ENCODE assay signal across 21 cellular contexts in genomic region chr6:83126807-83127206, GRCh38.
"Had no signal": no experiment of that assay in that cellular context is flagged by ENCODE, and none has a peak within 500 bp of the region (broad histone marks: within the 10 kb centered on the region; RNA-seq: fewer than 3 reads in every experiment).

No MANE protein-coding gene starts in this region.

- H3K4me1 Mint-ChIP-seq: activated CD4-positive, alpha-beta T cell treated with anti-CD3 and anti-CD28 coated beads for 36 hours; natural killer cell had no signal

- DNase-seq: activated CD4-positive, alpha-beta T cell treated with anti-CD3 and anti-CD28 coated beads for 36 hours; activated gamma-delta T cell treated with Interleukin-2 at 50 U/mL for 16 hours; activated naive CD4-positive, alpha-beta T cell treated with anti-CD3 and anti-CD28 coated beads, Interleukin-2, amount 50 U/mL, for 16 hours; central memory CD4-positive, alpha-beta T cell; foreskin fibroblast; head of caudate nucleus; hippocampal formation; mesendoderm; natural killer cell; posterior cingulate gyrus; stimulated activated CD4-positive, alpha-beta T cell treated with anti-CD3 and anti-CD28 coated beads, Interleukin-12 subunit alpha, Interleukin-12 subunit beta, amount 100 ng/mL, for 4 hours; stimulated activated CD4-positive, alpha-beta T cell treated with anti-CD3 and anti-CD28 coated beads, Interleukin-4, amount 100 ng/mL, for 1 hour; stomach; T-helper 2 cell; thyroid gland; upper lobe of left lung had no signal

- H3K9me3 Mint-ChIP-seq: natural killer cell had no signal

- H3K27me3 ChIP-seq: breast epithelium, stomach, thyroid gland, upper lobe of left lung, vagina had no signal

- H3K27ac Mint-ChIP-seq: activated CD4-positive, alpha-beta T cell treated with anti-CD3 and anti-CD28 coated beads for 36 hours; natural killer cell had no signal

- H3K27ac ChIP-seq: breast epithelium, skin epidermis, stomach, thyroid gland, upper lobe of left lung, vagina had no signal

- H3K9me3 ChIP-seq: breast epithelium, stomach, thyroid gland, upper lobe of left lung, vagina had no signal

- ATAC-seq: activated CD4-positive, alpha-beta T cell treated with anti-CD3 and anti-CD28 coated beads for 36 hours; esophagus mucosa; natural killer cell; sciatic nerve had no signal

- H3K4me3 ChIP-seq: breast epithelium, skin epidermis, stomach, thyroid gland, upper lobe of left lung, vagina had no signal

- H3K4me3 Mint-ChIP-seq: activated CD4-positive, alpha-beta T cell treated with anti-CD3 and anti-CD28 coated beads for 36 hours; natural killer cell had no signal

- H3K27me3 Mint-ChIP-seq: activated CD4-positive, alpha-beta T cell treated with anti-CD3 and anti-CD28 coated beads for 36 hours had no signal

- H3K4me1 ChIP-seq: breast epithelium, stomach, thyroid gland, upper lobe of left lung, vagina had no signal
